ENCODE assay signal across 31 cellular contexts in the genomic region with DNA sequence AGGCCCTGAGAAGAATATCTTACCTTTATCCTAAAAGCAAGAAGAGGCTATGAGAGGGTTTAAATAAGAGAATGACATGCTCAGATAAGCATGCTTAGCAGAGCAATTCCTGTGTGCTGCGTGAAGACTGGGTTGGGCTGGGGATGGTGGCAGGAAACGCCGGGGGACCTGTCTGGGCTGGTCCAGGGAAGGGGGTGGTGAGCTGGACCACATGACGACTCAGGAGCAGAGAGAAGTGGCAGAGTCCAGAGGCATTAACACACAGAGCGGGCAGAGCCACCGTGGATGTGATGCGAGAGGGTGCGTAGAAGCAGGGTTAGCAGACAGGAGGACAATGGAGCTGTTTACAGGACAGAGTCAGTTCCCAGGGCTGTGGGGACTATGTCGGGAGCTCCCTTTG.
DNase-seq lines count a peak whose midpoint lies in the region; ATAC-seq, FAIRE-seq and TF ChIP-seq lines count a peak whose summit lies in the region.
"Had no signal": no experiment of that assay in that cellular context is flagged by ENCODE, and none has a peak within 500 bp of the region (broad histone marks: within the 10 kb centered on the region; RNA-seq: fewer than 3 reads in every experiment).

No MANE protein-coding gene starts in this region.

- H3K4me1 ChIP-seq in HEK293 (ENCODE audit: control insufficient read depth, insufficient read depth, low read length) (no peaks in the 10 kb centered on the region; the same call in 1 of the 2 replicates), astrocyte (ENCODE audit: insufficient read depth, low read length) (peaks cover 32% of the 10 kb centered on the region), keratinocyte (ENCODE audit: control insufficient read depth, extremely low read depth, insufficient read depth, low read length) (peaks cover 57% of the 10 kb centered on the region)
- H3K4me1 ChIP-seq: left lung, psoas muscle, sigmoid colon had no signal

- no peaks in the 10 kb centered on the region for H3K9me3 Mint-ChIP-seq in astrocyte (ENCODE audit: unreplicated experiment)
- no peaks in the 10 kb centered on the region for H3K9me3 Mint-ChIP-seq in type B pancreatic cell
- H3K9me3 Mint-ChIP-seq: activated naive CD4-positive, alpha-beta T cell treated with anti-CD3 and anti-CD28 coated beads, Interleukin-2, amount 50 U/mL, for 72 hours; immature natural killer cell had no signal

- H3K9me3 ChIP-seq in HEK293 (ENCODE audit: control insufficient read depth, insufficient read depth, low read depth, low read length) (no peaks in the 10 kb centered on the region), astrocyte (ENCODE audit: insufficient read depth, low read depth, low read length) (no peaks in the 10 kb centered on the region), keratinocyte (ENCODE audit: control insufficient read depth, low read depth, low read length) (no peaks in the 10 kb centered on the region)
- H3K9me3 ChIP-seq: BLaER1 treated with 17β-estradiol and CSF1 and Interleukin-3, amounts not matched to agents 10 nM and 100 nM; left lung; neutrophil; psoas muscle; sigmoid colon; tibial artery had no signal

- H3K27me3 ChIP-seq in astrocyte (ENCODE audit: insufficient read depth, low read length) (no peaks in the 10 kb centered on the region), keratinocyte (ENCODE audit: control insufficient read depth, extremely low read depth, insufficient read depth, low read length) (no peaks in the 10 kb centered on the region)
- H3K27me3 ChIP-seq: BLaER1 treated with 17β-estradiol and CSF1 and Interleukin-3, amounts not matched to agents 10 nM and 100 nM; left lung; neutrophil; sigmoid colon; tibial artery had no signal

- H3K4me3 Mint-ChIP-seq in astrocyte (ENCODE audit: unreplicated experiment) (no peak overlapping the region), type B pancreatic cell (no peak overlapping the region)
- H3K4me3 Mint-ChIP-seq: HFFc6, immature natural killer cell had no signal

- H3K9me1 ChIP-seq in keratinocyte (ENCODE audit: control insufficient read depth, extremely low read depth, insufficient read depth, low read length), result no peaks in the 10 kb centered on the region

- H3K79me2 ChIP-seq in astrocyte (ENCODE audit: insufficient read depth, low read length), result no peaks in the 10 kb centered on the region
- H3K79me2 ChIP-seq in keratinocyte (ENCODE audit: control insufficient read depth, insufficient read depth, low read length), result no peaks in the 10 kb centered on the region

- no peaks in the 10 kb centered on the region for H3K27me3 Mint-ChIP-seq in astrocyte (ENCODE audit: low read depth, unreplicated experiment)
- peaks cover 5% of the 10 kb centered on the region for H3K27me3 Mint-ChIP-seq in type B pancreatic cell

- peaks cover 2% of the 10 kb centered on the region for H3K36me3 Mint-ChIP-seq in astrocyte (ENCODE audit: low read depth, unreplicated experiment)
- H3K36me3 Mint-ChIP-seq in type B pancreatic cell, result no peaks in the 10 kb centered on the region
- H3K36me3 Mint-ChIP-seq: activated naive CD4-positive, alpha-beta T cell treated with anti-CD3 and anti-CD28 coated beads, Interleukin-2, amount 50 U/mL, for 72 hours; immature natural killer cell had no signal

- H3K4me3 ChIP-seq in HEK293 (ENCODE audit: low read depth, low read length) (no peak overlapping the region), astrocyte (ENCODE audit: insufficient read depth, low read depth, low read length) (no peak overlapping the region), keratinocyte (ENCODE audit: control insufficient read depth in 2 of 3, extremely low read depth in 1 of 3, insufficient read depth in 2 of 3, low read depth in 1 of 3, low read length in 3 of 3) (peak overlapping the region in 1 of 3 experiments; percentile 8)
- H3K4me3 ChIP-seq: BLaER1 treated with 17β-estradiol and CSF1 and Interleukin-3, amounts not matched to agents 10 nM and 100 nM; GM23248; left lung; psoas muscle; sigmoid colon; tibial artery had no signal

- H2AFZ ChIP-seq in astrocyte (ENCODE audit: low read depth, low read length), result no peak overlapping the region
- H2AFZ ChIP-seq in keratinocyte (ENCODE audit: control insufficient read depth, low read length), result peak overlapping the region; percentile 55
- H2AFZ ChIP-seq: GM23248 had no signal

- dilution Hi-C loops in keratinocyte (cut with MboI; ENCODE audit: extremely low pct_ligation_motif_present, low sequenced_read_pairs), result no loop called here

- H3K4me1 Mint-ChIP-seq in astrocyte (ENCODE audit: low read depth, unreplicated experiment) (peaks cover 52% of the 10 kb centered on the region), type B pancreatic cell (ENCODE audit: unreplicated experiment) (peaks cover 23% of the 10 kb centered on the region)
- H3K4me1 Mint-ChIP-seq: immature natural killer cell had no signal

- POLR2A ChIA-PET in HEK293 (lab: Yijun Ruan, JAX), result no interaction called here

- no peak for DNase-seq in astrocyte (ENCODE audit: low read depth)
- DNase-seq in keratinocyte (ENCODE audit: low read depth, low spot score), result no peak
- DNase-seq in type B pancreatic cell (ENCODE audit: extremely low spot score, unreplicated experiment), result no peak
- DNase-seq in NCI-H748 (lab: John Stamatoyannopoulos, UW; ENCODE audit: unreplicated experiment), result no peak
- no peak for DNase-seq in GOT3 (lab: John Stamatoyannopoulos, UW)
- DNase-seq: activated CD4-positive, alpha-beta T cell treated with anti-CD3 and anti-CD28 coated beads for 48 hours; activated CD8-positive, alpha-beta memory T cell treated with anti-CD3 and anti-CD28 coated beads for 24 hours; activated effector memory CD4-positive, alpha-beta T cell treated with Interleukin-2 at 50 U/mL for 16 hours; activated T-cell treated with anti-CD3 and anti-CD28 coated beads for 4 hours; amygdala; DND-41; GF-D8; HFFc6; immature natural killer cell; left lung; mesenchymal stem cell; NCI-H1092; NCI-H187 treated with DMSO at 0.1 percent for 48 hours; NCI-H69; psoas muscle; sigmoid colon; stimulated activated CD4-positive, alpha-beta T cell treated with anti-CD3 and anti-CD28 coated beads, Interleukin-4, amount 100 ng/mL, for 24 hours; T-helper 9 cell; tibial artery had no signal

- FAIRE-seq in astrocyte (lab: Jason Lieb, UNC), result no peak
- peak; percentile 99 for FAIRE-seq in keratinocyte (lab: Jason Lieb, UNC)

- ATAC-seq in GM21825 (IDR thresholded peaks at IDR 0.05; ENCODE audit: unreplicated experiment), result no peak
- ATAC-seq: activated naive CD4-positive, alpha-beta T cell treated with anti-CD3 and anti-CD28 coated beads, Interleukin-2, amount 50 U/mL, for 72 hours; left lung; psoas muscle had no signal

- H4K20me1 ChIP-seq in astrocyte (ENCODE audit: insufficient read depth, low read length) (no peaks in the 10 kb centered on the region), keratinocyte (ENCODE audit: control insufficient read depth, extremely low read depth, insufficient read depth, low read length) (no peaks in the 10 kb centered on the region)
- H4K20me1 ChIP-seq: BLaER1 treated with 17β-estradiol and CSF1 and Interleukin-3, amounts not matched to agents 10 nM and 100 nM had no signal

- H3K27ac ChIP-seq in HEK293 (ENCODE audit: extremely low read depth, low read depth, low read length), result no peak overlapping the region
- H3K27ac ChIP-seq in astrocyte (ENCODE audit: low read depth, low read length), result no peak overlapping the region
- H3K27ac ChIP-seq in keratinocyte (ENCODE audit: control insufficient read depth, insufficient read depth, low read length), result peak overlapping the region; percentile 63
- H3K27ac ChIP-seq: BLaER1 treated with 17β-estradiol and CSF1 and Interleukin-3, amounts not matched to agents 10 nM and 100 nM; GM23248; left lung; neutrophil; psoas muscle; sigmoid colon; tibial artery; VCaP had no signal

- CTCF ChIA-PET in HEK293 (lab: Yijun Ruan, JAX), result interaction anchor here (0.6 kb wide), 1 partner anchor 170 kb away, joined by 3 read pairs; no protein-coding TSS in a partner anchor

- H3K27ac Mint-ChIP-seq in astrocyte (ENCODE audit: unreplicated experiment) (peak overlapping the region; percentile 43), type B pancreatic cell (peak overlapping the region; percentile 76)
- H3K27ac Mint-ChIP-seq: activated naive CD4-positive, alpha-beta T cell treated with anti-CD3 and anti-CD28 coated beads, Interleukin-2, amount 50 U/mL, for 72 hours; HFFc6; immature natural killer cell had no signal

- no peaks in the 10 kb centered on the region for H3K36me3 ChIP-seq in HEK293 (ENCODE audit: control insufficient read depth in 2 of 2, insufficient read depth in 1 of 2, low read length in 2 of 2)
- H3K36me3 ChIP-seq in astrocyte (ENCODE audit: insufficient read depth, low read length), result no peaks in the 10 kb centered on the region
- no peaks in the 10 kb centered on the region for H3K36me3 ChIP-seq in keratinocyte (ENCODE audit: control insufficient read depth in 2 of 2, extremely low read depth in 1 of 2, insufficient read depth in 2 of 2, low read length in 2 of 2)
- H3K36me3 ChIP-seq: BLaER1 treated with 17β-estradiol and CSF1 and Interleukin-3, amounts not matched to agents 10 nM and 100 nM; left lung; neutrophil; sigmoid colon; tibial artery had no signal

- H3K4me2 ChIP-seq in astrocyte (ENCODE audit: low read length) (no peak overlapping the region), keratinocyte (ENCODE audit: control insufficient read depth, extremely low read depth, insufficient read depth, low read depth, low read length) (peak overlapping the region; percentile 55)
- H3K4me2 ChIP-seq: BLaER1 treated with 17β-estradiol and CSF1 and Interleukin-3, amounts not matched to agents 10 nM and 100 nM had no signal

- H3K9ac ChIP-seq in astrocyte (ENCODE audit: low read length) (no peak overlapping the region), keratinocyte (ENCODE audit: control insufficient read depth, extremely low read depth, insufficient read depth, low read length) (peak overlapping the region; percentile 4)
- H3K9ac ChIP-seq: BLaER1 treated with 17β-estradiol and CSF1 and Interleukin-3, amounts not matched to agents 10 nM and 100 nM; GM23248 had no signal

- TF ChIP-seq CTCF in HEK293 (tag by site-specific recombination; IDR thresholded peaks at IDR 0.05), result no peak
- no peak for TF ChIP-seq CTCF in astrocyte (IDR thresholded peaks at IDR 0.05; ENCODE audit: insufficient read depth, low read depth, low read length)
- TF ChIP-seq CTCF in keratinocyte (optimal IDR thresholded peaks at IDR 0.05 in 1 of 3, IDR thresholded peaks at IDR 0.05 in 1 of 3, conservative IDR thresholded peaks at IDR 0.05 in 1 of 3; ENCODE audit: extremely low read depth in 1 of 3, insufficient read depth in 2 of 3, low read length in 3 of 3), result no peak
- no peak for TF ChIP-seq CTCF in type B pancreatic cell (conservative IDR thresholded peaks at IDR 0.05)
